Comparison of ENCODE assay signal across 20 cellular contexts in the genomic region with DNA sequence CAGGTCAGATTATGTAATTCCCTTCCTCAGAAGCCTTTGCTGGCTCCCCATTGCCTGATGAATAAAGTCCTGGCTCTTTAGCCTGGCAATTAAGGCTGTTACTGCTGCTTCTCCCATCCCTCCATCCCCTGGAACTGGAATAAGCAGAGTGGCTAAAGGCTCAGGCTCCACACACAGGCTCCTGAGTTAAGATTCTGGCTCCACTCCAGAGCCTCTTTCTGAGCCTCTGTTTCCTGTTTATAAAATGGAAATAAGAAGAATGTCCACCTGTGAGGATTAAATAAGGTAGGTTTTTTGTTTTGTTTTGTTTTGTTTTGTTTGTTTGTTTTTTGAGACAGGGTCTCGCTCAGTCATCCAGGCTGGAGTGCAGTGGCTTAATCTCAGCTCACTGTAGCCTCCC. TPM values are rescaled to one million over a fixed set of nuclear protein-coding genes. Genes with fewer than 3 reads are reported as not detected.
DNase-seq lines count a peak whose midpoint lies in the region; ATAC-seq and TF ChIP-seq lines count a peak whose summit lies in the region.
"Had no signal": no experiment of that assay in that cellular context is flagged by ENCODE, and none has a peak within 500 bp of the region (broad histone marks: within the 10 kb centered on the region; RNA-seq: fewer than 3 reads in every experiment).

No MANE protein-coding gene starts in this region.

- H3K36me3 Mint-ChIP-seq in activated naive CD4-positive, alpha-beta T cell treated with anti-CD3 and anti-CD28 coated beads for 36 hours (ENCODE audit: low read depth), result no peaks in the 10 kb centered on the region
- H3K36me3 Mint-ChIP-seq in stimulated activated effector memory CD8-positive, alpha-beta T cell treated with anti-CD3 and anti-CD28 coated beads, Interleukin-12 subunit alpha, Interleukin-12 subunit beta, amount 100 ng/mL, for 72 hours, result no peaks in the 10 kb centered on the region

- peaks cover 84% of the 10 kb centered on the region for H3K4me1 Mint-ChIP-seq in activated naive CD4-positive, alpha-beta T cell treated with anti-CD3 and anti-CD28 coated beads for 36 hours (ENCODE audit: low read depth)
- H3K4me1 Mint-ChIP-seq in stimulated activated effector memory CD8-positive, alpha-beta T cell treated with anti-CD3 and anti-CD28 coated beads, Interleukin-12 subunit alpha, Interleukin-12 subunit beta, amount 100 ng/mL, for 72 hours, result peaks cover 66% of the 10 kb centered on the region

- H3K4me1 ChIP-seq in colonic mucosa, result peaks cover 14% of the 10 kb centered on the region

- no peaks in the 10 kb centered on the region for H3K9me3 ChIP-seq in KOPT-K1 (ENCODE audit: insufficient read depth, low read length, poor library complexity, severe bottlenecking)
- H3K9me3 ChIP-seq in colonic mucosa, result no peaks in the 10 kb centered on the region

- no peaks in the 10 kb centered on the region for H3K9me3 Mint-ChIP-seq in activated naive CD4-positive, alpha-beta T cell treated with anti-CD3 and anti-CD28 coated beads for 36 hours
- no peaks in the 10 kb centered on the region for H3K9me3 Mint-ChIP-seq in stimulated activated effector memory CD8-positive, alpha-beta T cell treated with anti-CD3 and anti-CD28 coated beads, Interleukin-12 subunit alpha, Interleukin-12 subunit beta, amount 100 ng/mL, for 72 hours
- H3K9me3 Mint-ChIP-seq: type B pancreatic cell had no signal

- H3K4me3 Mint-ChIP-seq in activated naive CD4-positive, alpha-beta T cell treated with anti-CD3 and anti-CD28 coated beads for 36 hours, result no peak overlapping the region
- H3K4me3 Mint-ChIP-seq in stimulated activated effector memory CD8-positive, alpha-beta T cell treated with anti-CD3 and anti-CD28 coated beads, Interleukin-12 subunit alpha, Interleukin-12 subunit beta, amount 100 ng/mL, for 72 hours, result peak overlapping the region; percentile 62
- H3K4me3 Mint-ChIP-seq: type B pancreatic cell had no signal

- no peak overlapping the region for H3K4me3 ChIP-seq in colonic mucosa
- H3K4me3 ChIP-seq: breast epithelium had no signal

- H3K27ac Mint-ChIP-seq in activated naive CD4-positive, alpha-beta T cell treated with anti-CD3 and anti-CD28 coated beads for 36 hours, result peak overlapping the region; percentile 46
- H3K27ac Mint-ChIP-seq in stimulated activated effector memory CD8-positive, alpha-beta T cell treated with anti-CD3 and anti-CD28 coated beads, Interleukin-12 subunit alpha, Interleukin-12 subunit beta, amount 100 ng/mL, for 72 hours, result peak overlapping the region; percentile 95
- H3K27ac Mint-ChIP-seq: progenitor cell of endocrine pancreas had no signal

- H3K27me3 ChIP-seq in colonic mucosa, result no peaks in the 10 kb centered on the region
- H3K27me3 ChIP-seq: breast epithelium had no signal

- ATAC-seq in stimulated activated effector memory CD8-positive, alpha-beta T cell treated with anti-CD3 and anti-CD28 coated beads, Interleukin-12 subunit alpha, Interleukin-12 subunit beta, amount 100 ng/mL, for 72 hours, result no peak
- no peak for ATAC-seq in HG03460 (IDR thresholded peaks at IDR 0.05; ENCODE audit: unreplicated experiment)
- ATAC-seq: stimulated activated naive CD8-positive, alpha-beta T cell treated with anti-CD3 and anti-CD28 coated beads, Interleukin-15, amount 100 ng/mL, for 72 hours had no signal

- no peak for TF ChIP-seq CTCF in colonic mucosa (IDR thresholded peaks at IDR 0.05)

- H3K9ac ChIP-seq in colonic mucosa (ENCODE audit: low read depth in 2 of 2, low read length in 2 of 2), result no peak overlapping the region

- no peaks in the 10 kb centered on the region for H3K27me3 Mint-ChIP-seq in activated naive CD4-positive, alpha-beta T cell treated with anti-CD3 and anti-CD28 coated beads for 36 hours (ENCODE audit: low read depth)
- H3K27me3 Mint-ChIP-seq: progenitor cell of endocrine pancreas; stimulated activated naive CD8-positive, alpha-beta T cell treated with anti-CD3 and anti-CD28 coated beads, Interleukin-15, amount 100 ng/mL, for 72 hours; type B pancreatic cell had no signal

- no peaks in the 10 kb centered on the region for H3K36me3 ChIP-seq in KOPT-K1 (ENCODE audit: insufficient read depth, low read length)
- no peaks in the 10 kb centered on the region for H3K36me3 ChIP-seq in colonic mucosa
- H3K36me3 ChIP-seq: breast epithelium had no signal

- CTCF ChIA-PET in activated naive CD4-positive, alpha-beta T cell treated with anti-CD3 and anti-CD28 coated beads for 36 hours (lab: Charles Lee), result interaction anchor here (0.6 to 2.1 kb wide), 4 partner anchors 10 to 52 kb away, joined by 3 to 8 read pairs (median 4); no protein-coding TSS in a partner anchor

- no peak for DNase-seq in activated naive CD4-positive, alpha-beta T cell treated with anti-CD3 and anti-CD28 coated beads for 36 hours
- DNase-seq in activated naive CD4-positive, alpha-beta T cell treated with Interleukin-2 at 50 U/mL for 16 hours, result no peak
- DNase-seq in colonic mucosa (no peak), cerebellar nuclear complex (lab: John Stamatoyannopoulos, UW) (no peak), NCI-H82 (lab: John Stamatoyannopoulos, UW) (no peak)
- no peak for DNase-seq in stimulated activated effector memory CD8-positive, alpha-beta T cell treated with anti-CD3 and anti-CD28 coated beads, Interleukin-12 subunit alpha, Interleukin-12 subunit beta, amount 100 ng/mL, for 72 hours (ENCODE audit: low spot score in 2 of 2)
- DNase-seq: activated CD4-positive, CD25-positive, alpha-beta regulatory T cell treated with anti-CD3 and anti-CD28 coated beads, Interleukin-2, amount 50 U/mL, for 72 hours; DMS53; foreskin melanocyte; HCEC 1CT; hippocampal formation; kidney; NCI-H774; stimulated activated CD4-positive, alpha-beta T cell treated with anti-CD3 and anti-CD28 coated beads, Interleukin-1b, Interleukin-23, amount 100 ng/mL, for 48 hours; stimulated activated naive CD8-positive, alpha-beta T cell treated with anti-CD3 and anti-CD28 coated beads, Interleukin-15, amount 100 ng/mL, for 72 hours had no signal

- intact Hi-C loops in activated naive CD4-positive, alpha-beta T cell treated with anti-CD3 and anti-CD28 coated beads for 36 hours (cut with micrococcal nuclease), result loop anchor here (10.0 kb wide), 2 partner anchors 812 to 1042 kb away; a partner anchor contains a TSS
- intact Hi-C loops in colonic mucosa (cut with DNase I), result no loop called here

- H3K27ac ChIP-seq in KOPT-K1 (ENCODE audit: low read depth, low read length, poor library complexity, severe bottlenecking), result peak overlapping the region; percentile 76
- H3K27ac ChIP-seq in colonic mucosa, result peak overlapping the region; percentile 66
- H3K27ac ChIP-seq: breast epithelium had no signal

RNA-seq across cellular contexts. Expression of a gene that starts 50.0 kb away (rescaled TPM):
- total RNA-seq in activated naive CD4-positive, alpha-beta T cell treated with anti-CD3 and anti-CD28 coated beads for 36 hours, result 10 to 100 TPM; 37.3 to 38.4 TPM
- total RNA-seq in colonic mucosa, result 100 to 1,000 TPM; 166 to 205 TPM

Comparison
In these comparisons a context has a peak if more than half of its experiments do, and no peak if none do; other contexts are left out.
1. RNA of a gene that starts 50.0 kb away (total RNA-seq): 166 to 205 TPM in colonic mucosa; 37.3 to 38.4 TPM in activated naive CD4-positive, alpha-beta T cell treated with anti-CD3 and anti-CD28 coated beads for 36 hours; every median in the first group is over 4 times any median in the second.